In the genomic region with DNA sequence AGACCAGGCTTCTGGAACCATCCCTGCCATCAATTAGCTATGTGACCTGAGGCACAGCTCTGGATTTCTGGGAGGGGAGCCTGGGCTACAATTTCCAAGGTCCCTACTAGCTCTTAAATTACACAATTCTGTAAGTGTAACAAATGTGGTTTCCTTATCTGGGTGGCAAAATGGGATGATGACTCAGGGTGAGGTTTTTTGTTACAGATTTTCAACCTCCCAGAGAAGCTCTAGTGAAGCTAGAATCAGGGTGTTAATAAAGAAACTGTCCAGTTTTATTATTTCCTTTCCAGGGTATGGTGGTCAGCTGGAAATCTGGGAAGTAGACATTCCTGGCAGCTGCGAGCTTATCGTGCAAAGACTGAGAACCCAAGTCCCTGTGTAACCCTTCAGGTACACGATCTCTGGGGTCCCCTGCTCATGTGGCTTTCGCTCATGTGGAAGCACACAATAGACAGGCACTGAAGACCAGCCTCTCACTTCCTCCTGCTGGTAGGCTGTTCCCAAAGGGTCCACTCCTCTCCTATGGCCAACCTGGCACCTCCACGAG, we compare ENCODE assay signal across 1 cellular context.
TF ChIP-seq lines count a peak whose summit lies in the region.

No MANE protein-coding gene starts in this region.

TF ChIP-seq in K562, 482 proteins besides CTCF, POLR2A, EP300 and RAD21 (continued from another document and continues in another):
- TF ChIP-seq, protein P1, sequence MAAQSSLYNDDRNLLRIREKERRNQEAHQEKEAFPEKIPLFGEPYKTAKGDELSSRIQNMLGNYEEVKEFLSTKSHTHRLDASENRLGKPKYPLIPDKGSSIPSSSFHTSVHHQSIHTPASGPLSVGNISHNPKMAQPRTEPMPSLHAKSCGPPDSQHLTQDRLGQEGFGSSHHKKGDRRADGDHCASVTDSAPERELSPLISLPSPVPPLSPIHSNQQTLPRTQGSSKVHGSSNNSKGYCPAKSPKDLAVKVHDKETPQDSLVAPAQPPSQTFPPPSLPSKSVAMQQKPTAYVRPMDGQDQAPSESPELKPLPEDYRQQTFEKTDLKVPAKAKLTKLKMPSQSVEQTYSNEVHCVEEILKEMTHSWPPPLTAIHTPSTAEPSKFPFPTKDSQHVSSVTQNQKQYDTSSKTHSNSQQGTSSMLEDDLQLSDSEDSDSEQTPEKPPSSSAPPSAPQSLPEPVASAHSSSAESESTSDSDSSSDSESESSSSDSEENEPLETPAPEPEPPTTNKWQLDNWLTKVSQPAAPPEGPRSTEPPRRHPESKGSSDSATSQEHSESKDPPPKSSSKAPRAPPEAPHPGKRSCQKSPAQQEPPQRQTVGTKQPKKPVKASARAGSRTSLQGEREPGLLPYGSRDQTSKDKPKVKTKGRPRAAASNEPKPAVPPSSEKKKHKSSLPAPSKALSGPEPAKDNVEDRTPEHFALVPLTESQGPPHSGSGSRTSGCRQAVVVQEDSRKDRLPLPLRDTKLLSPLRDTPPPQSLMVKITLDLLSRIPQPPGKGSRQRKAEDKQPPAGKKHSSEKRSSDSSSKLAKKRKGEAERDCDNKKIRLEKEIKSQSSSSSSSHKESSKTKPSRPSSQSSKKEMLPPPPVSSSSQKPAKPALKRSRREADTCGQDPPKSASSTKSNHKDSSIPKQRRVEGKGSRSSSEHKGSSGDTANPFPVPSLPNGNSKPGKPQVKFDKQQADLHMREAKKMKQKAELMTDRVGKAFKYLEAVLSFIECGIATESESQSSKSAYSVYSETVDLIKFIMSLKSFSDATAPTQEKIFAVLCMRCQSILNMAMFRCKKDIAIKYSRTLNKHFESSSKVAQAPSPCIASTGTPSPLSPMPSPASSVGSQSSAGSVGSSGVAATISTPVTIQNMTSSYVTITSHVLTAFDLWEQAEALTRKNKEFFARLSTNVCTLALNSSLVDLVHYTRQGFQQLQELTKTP (IDR thresholded peaks at IDR 0.05; ENCODE audit: low read depth in 1 of 2, partially characterized antibody in 2 of 2), result peak in 1 of 2 experiments; percentile 55
- TF ChIP-seq CCNT2 (IDR thresholded peaks at IDR 0.05; ENCODE audit: borderline replicate concordance, extremely low read depth, insufficient read length, low read depth, low read length), result peak; percentile 42
- no peak for TF ChIP-seq TFAM (CRISPR knock-in tag; conservative IDR thresholded peaks at IDR 0.05)
- 0 out of 2 replicates have a peak, but pooled peaks have one; percentile 40 for TF ChIP-seq JUNB (CRISPR knock-in tag; conservative IDR thresholded peaks at IDR 0.05)
- TF ChIP-seq, protein P2, sequence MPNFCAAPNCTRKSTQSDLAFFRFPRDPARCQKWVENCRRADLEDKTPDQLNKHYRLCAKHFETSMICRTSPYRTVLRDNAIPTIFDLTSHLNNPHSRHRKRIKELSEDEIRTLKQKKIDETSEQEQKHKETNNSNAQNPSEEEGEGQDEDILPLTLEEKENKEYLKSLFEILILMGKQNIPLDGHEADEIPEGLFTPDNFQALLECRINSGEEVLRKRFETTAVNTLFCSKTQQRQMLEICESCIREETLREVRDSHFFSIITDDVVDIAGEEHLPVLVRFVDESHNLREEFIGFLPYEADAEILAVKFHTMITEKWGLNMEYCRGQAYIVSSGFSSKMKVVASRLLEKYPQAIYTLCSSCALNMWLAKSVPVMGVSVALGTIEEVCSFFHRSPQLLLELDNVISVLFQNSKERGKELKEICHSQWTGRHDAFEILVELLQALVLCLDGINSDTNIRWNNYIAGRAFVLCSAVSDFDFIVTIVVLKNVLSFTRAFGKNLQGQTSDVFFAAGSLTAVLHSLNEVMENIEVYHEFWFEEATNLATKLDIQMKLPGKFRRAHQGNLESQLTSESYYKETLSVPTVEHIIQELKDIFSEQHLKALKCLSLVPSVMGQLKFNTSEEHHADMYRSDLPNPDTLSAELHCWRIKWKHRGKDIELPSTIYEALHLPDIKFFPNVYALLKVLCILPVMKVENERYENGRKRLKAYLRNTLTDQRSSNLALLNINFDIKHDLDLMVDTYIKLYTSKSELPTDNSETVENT (CRISPR knock-in tag; IDR thresholded peaks at IDR 0.05), result no peak
- peak; percentile 55; the same call in 1 of the 2 replicates for TF ChIP-seq CEBPG (CRISPR knock-in tag; IDR thresholded peaks at IDR 0.05)
- TF ChIP-seq CEBPG (tag; conservative IDR thresholded peaks at IDR 0.05 in 1 of 2, IDR thresholded peaks at IDR 0.05 in 1 of 2), result peak; percentile 82 to 85
- TF ChIP-seq TRIM24 (IDR thresholded peaks at IDR 0.05), result peak; percentile 35 to 63; a peak in 1 of 4 replicates
- TF ChIP-seq NR2C1 (IDR thresholded peaks at IDR 0.05), result no peak
- peak; percentile 29; the same call in 1 of the 2 replicates for TF ChIP-seq NR2C1 (tag; IDR thresholded peaks at IDR 0.05)
- peak; percentile 53 for TF ChIP-seq HDAC3 (IDR thresholded peaks at IDR 0.05; ENCODE audit: borderline replicate concordance, partially characterized antibody)
- TF ChIP-seq ZBTB17 (CRISPR knock-in tag; IDR thresholded peaks at IDR 0.05), result no peak
- no peak for TF ChIP-seq NR2C2 (CRISPR knock-in tag; IDR thresholded peaks at IDR 0.05)
- TF ChIP-seq NR2C2 (tag; IDR thresholded peaks at IDR 0.05), result peak; percentile 15; the same call in 1 of the 2 replicates
- peak; percentile 32 for TF ChIP-seq DACH1 (IDR thresholded peaks at IDR 0.05; ENCODE audit: partially characterized antibody)
- TF ChIP-seq, protein P3, sequence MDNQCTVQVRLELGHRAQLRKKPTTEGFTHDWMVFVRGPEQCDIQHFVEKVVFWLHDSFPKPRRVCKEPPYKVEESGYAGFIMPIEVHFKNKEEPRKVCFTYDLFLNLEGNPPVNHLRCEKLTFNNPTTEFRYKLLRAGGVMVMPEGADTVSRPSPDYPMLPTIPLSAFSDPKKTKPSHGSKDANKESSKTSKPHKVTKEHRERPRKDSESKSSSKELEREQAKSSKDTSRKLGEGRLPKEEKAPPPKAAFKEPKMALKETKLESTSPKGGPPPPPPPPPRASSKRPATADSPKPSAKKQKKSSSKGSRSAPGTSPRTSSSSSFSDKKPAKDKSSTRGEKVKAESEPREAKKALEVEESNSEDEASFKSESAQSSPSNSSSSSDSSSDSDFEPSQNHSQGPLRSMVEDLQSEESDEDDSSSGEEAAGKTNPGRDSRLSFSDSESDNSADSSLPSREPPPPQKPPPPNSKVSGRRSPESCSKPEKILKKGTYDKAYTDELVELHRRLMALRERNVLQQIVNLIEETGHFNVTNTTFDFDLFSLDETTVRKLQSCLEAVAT (IDR thresholded peaks at IDR 0.05), result peak in 1 of 2 experiments; percentile 75; a peak in 2 of 4 replicates
- TF ChIP-seq, protein P4, sequence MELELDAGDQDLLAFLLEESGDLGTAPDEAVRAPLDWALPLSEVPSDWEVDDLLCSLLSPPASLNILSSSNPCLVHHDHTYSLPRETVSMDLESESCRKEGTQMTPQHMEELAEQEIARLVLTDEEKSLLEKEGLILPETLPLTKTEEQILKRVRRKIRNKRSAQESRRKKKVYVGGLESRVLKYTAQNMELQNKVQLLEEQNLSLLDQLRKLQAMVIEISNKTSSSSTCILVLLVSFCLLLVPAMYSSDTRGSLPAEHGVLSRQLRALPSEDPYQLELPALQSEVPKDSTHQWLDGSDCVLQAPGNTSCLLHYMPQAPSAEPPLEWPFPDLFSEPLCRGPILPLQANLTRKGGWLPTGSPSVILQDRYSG (tag; conservative IDR thresholded peaks at IDR 0.05; ENCODE audit: low read depth), result no peak
- no peak for TF ChIP-seq ZZZ3 (IDR thresholded peaks at IDR 0.05)
- TF ChIP-seq, protein P5, sequence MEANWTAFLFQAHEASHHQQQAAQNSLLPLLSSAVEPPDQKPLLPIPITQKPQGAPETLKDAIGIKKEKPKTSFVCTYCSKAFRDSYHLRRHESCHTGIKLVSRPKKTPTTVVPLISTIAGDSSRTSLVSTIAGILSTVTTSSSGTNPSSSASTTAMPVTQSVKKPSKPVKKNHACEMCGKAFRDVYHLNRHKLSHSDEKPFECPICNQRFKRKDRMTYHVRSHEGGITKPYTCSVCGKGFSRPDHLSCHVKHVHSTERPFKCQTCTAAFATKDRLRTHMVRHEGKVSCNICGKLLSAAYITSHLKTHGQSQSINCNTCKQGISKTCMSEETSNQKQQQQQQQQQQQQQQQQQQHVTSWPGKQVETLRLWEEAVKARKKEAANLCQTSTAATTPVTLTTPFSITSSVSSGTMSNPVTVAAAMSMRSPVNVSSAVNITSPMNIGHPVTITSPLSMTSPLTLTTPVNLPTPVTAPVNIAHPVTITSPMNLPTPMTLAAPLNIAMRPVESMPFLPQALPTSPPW (CRISPR knock-in tag; IDR thresholded peaks at IDR 0.05), result peak; percentile 57
- TF ChIP-seq, protein P6, sequence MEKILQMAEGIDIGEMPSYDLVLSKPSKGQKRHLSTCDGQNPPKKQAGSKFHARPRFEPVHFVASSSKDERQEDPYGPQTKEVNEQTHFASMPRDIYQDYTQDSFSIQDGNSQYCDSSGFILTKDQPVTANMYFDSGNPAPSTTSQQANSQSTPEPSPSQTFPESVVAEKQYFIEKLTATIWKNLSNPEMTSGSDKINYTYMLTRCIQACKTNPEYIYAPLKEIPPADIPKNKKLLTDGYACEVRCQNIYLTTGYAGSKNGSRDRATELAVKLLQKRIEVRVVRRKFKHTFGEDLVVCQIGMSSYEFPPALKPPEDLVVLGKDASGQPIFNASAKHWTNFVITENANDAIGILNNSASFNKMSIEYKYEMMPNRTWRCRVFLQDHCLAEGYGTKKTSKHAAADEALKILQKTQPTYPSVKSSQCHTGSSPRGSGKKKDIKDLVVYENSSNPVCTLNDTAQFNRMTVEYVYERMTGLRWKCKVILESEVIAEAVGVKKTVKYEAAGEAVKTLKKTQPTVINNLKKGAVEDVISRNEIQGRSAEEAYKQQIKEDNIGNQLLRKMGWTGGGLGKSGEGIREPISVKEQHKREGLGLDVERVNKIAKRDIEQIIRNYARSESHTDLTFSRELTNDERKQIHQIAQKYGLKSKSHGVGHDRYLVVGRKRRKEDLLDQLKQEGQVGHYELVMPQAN (IDR thresholded peaks at IDR 0.05; ENCODE audit: borderline replicate concordance), result no peak
- TF ChIP-seq, protein P7, sequence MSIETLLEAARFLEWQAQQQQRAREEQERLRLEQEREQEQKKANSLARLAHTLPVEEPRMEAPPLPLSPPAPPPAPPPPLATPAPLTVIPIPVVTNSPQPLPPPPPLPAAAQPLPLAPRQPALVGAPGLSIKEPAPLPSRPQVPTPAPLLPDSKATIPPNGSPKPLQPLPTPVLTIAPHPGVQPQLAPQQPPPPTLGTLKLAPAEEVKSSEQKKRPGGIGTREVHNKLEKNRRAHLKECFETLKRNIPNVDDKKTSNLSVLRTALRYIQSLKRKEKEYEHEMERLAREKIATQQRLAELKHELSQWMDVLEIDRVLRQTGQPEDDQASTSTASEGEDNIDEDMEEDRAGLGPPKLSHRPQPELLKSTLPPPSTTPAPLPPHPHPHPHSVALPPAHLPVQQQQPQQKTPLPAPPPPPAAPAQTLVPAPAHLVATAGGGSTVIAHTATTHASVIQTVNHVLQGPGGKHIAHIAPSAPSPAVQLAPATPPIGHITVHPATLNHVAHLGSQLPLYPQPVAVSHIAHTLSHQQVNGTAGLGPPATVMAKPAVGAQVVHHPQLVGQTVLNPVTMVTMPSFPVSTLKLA (conservative IDR thresholded peaks at IDR 0.05), result 0 out of 4 replicates have a peak, but pooled peaks of 1 of the 2 experiments have one; percentile 44
- TF ChIP-seq RBFOX2 (IDR thresholded peaks at IDR 0.05; ENCODE audit: low read depth, low read length), result 0 out of 2 replicates have a peak, but pooled peaks have one; percentile 35
- TF ChIP-seq, protein P8, sequence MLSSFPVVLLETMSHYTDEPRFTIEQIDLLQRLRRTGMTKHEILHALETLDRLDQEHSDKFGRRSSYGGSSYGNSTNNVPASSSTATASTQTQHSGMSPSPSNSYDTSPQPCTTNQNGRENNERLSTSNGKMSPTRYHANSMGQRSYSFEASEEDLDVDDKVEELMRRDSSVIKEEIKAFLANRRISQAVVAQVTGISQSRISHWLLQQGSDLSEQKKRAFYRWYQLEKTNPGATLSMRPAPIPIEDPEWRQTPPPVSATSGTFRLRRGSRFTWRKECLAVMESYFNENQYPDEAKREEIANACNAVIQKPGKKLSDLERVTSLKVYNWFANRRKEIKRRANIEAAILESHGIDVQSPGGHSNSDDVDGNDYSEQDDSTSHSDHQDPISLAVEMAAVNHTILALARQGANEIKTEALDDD (IDR thresholded peaks at IDR 0.05), result peak; percentile 51
- TF ChIP-seq CHD4 (IDR thresholded peaks at IDR 0.05; ENCODE audit: insufficient read depth, insufficient replicate concordance, low read depth, low read length, poor library complexity, severe bottlenecking), result no peak
